ENCODE assay signal across 9 cellular contexts in genomic region chr1:101178688-101179491, GRCh38. TPM values are rescaled to one million over a fixed set of nuclear protein-coding genes. Genes with fewer than 3 reads are reported as not detected.
DNase-seq lines count a peak whose midpoint lies in the region; ATAC-seq and TF ChIP-seq lines count a peak whose summit lies in the region.
"Had no signal": no experiment of that assay in that cellular context is flagged by ENCODE, and none has a peak within 500 bp of the region (broad histone marks: within the 10 kb centered on the region; RNA-seq: fewer than 3 reads in every experiment).

No MANE protein-coding gene starts in this region.

- TF ChIP-seq POLR2A in erythroblast (IDR thresholded peaks at IDR 0.05; ENCODE audit: low read length), result no peak

- ATAC-seq in GM18517 (IDR thresholded peaks at IDR 0.05; ENCODE audit: unreplicated experiment) (peak; percentile 94), GM21576 (IDR thresholded peaks at IDR 0.05; ENCODE audit: unreplicated experiment) (peak; percentile 90), HG03575 (IDR thresholded peaks at IDR 0.05; ENCODE audit: extremely low read depth, insufficient number of reproducible peaks, low FRiP score, unreplicated experiment) (peak; percentile 93)

- peaks cover 18 to 20% of the 10 kb centered on the region in 2 donors for H3K4me1 Mint-ChIP-seq in immature natural killer cell

- no peak overlapping the region for H3K27ac ChIP-seq in coronary artery

- peaks cover 0 to 1% (median 0%) of the 10 kb centered on the region in 3 donors for H3K27me3 Mint-ChIP-seq in immature natural killer cell (ENCODE audit: low read depth in 3 of 3)

- no peak overlapping the region for H3K4me3 ChIP-seq in coronary artery

- DNase-seq in immature natural killer cell (peak; percentile 9 to 27 (median 24)), erythroblast (lab: John Stamatoyannopoulos, UW) (no peak), coronary artery (ENCODE audit: low spot score) (no peak), DMS79 (lab: John Stamatoyannopoulos, UW) (no peak), GDM1 (lab: John Stamatoyannopoulos, UW) (no peak)
- DNase-seq: kidney glomerular epithelial cell had no signal

- H3K36me3 Mint-ChIP-seq in immature natural killer cell, result peaks cover 0 to 7% (median 0%) of the 10 kb centered on the region in 3 donors

- peak overlapping the region; percentile 68 to 83 (median 77) for H3K4me3 Mint-ChIP-seq in immature natural killer cell

- TF ChIP-seq CTCF in coronary artery (IDR thresholded peaks at IDR 0.05), result no peak

- no peaks in the 10 kb centered on the region for H3K9me3 Mint-ChIP-seq in immature natural killer cell

- peak overlapping the region; percentile 72 to 90 (median 80) for H3K27ac Mint-ChIP-seq in immature natural killer cell

RNA-seq across cellular contexts. Expression of gene S1PR1, which starts 57.9 kb away (rescaled TPM):
- 100 to 1,000 TPM in 2 of 3 donors, 10 to 100 TPM in 1; 99.8 to 142 (median 126) TPM for polyA plus RNA-seq in immature natural killer cell

Comparison
In these comparisons a context has a peak if more than half of its experiments do, and no peak if none do; other contexts are left out.
1. DNase-seq: peak in immature natural killer cell (3 of 3); none in erythroblast (0 of 2), coronary artery (single experiment), DMS79 (single experiment) and GDM1 (single experiment).
2. Peak in every context shown above with its lines, with median percentiles within 50 percentile points of each other: ATAC-seq.